21 cellular contexts compared by ENCODE assay signal in genomic region chr17:59633658-59634359, GRCh38. TPM values are rescaled to one million over a fixed set of nuclear protein-coding genes. Genes with fewer than 3 reads are reported as not detected.
DNase-seq lines count a peak whose midpoint lies in the region; ATAC-seq, FAIRE-seq and TF ChIP-seq lines count a peak whose summit lies in the region.
"Had no signal": no experiment of that assay in that cellular context is flagged by ENCODE, and none has a peak within 500 bp of the region (broad histone marks: within the 10 kb centered on the region; RNA-seq: fewer than 3 reads in every experiment).

No MANE protein-coding gene starts in this region.

- TF ChIP-seq EP300 in A549 (IDR thresholded peaks at IDR 0.05), result no peak

- H3K9me3 ChIP-seq in A549, result no peaks in the 10 kb centered on the region
- H3K9me3 ChIP-seq in BLaER1 treated with 17β-estradiol and CSF1 and Interleukin-3, amounts not matched to agents 10 nM and 100 nM (replicated peaks in 1 of 11), result peaks cover 0 to 23% (median 13%) of the 10 kb centered on the region in 11 experiments; a peak in 15 of 22 replicates
- no peaks in the 10 kb centered on the region for H3K9me3 ChIP-seq in PC-3 (ENCODE audit: low read length)
- no peaks in the 10 kb centered on the region for H3K9me3 ChIP-seq in mesenchymal stem cell (ENCODE audit: control insufficient read depth, low read length)
- H3K9me3 ChIP-seq in CD8-positive, alpha-beta T cell (ENCODE audit: low read length), result no peaks in the 10 kb centered on the region
- H3K9me3 ChIP-seq: sigmoid colon had no signal

- H3F3A ChIP-seq in PC-3 (ENCODE audit: low read length, unreplicated experiment), result no peaks in the 10 kb centered on the region

- H3K4me3 ChIP-seq in A549, result no peak overlapping the region
- peak overlapping the region in 3 of 10 experiments; percentile 24 to 45 (median 43); a peak in 6 of 20 replicates for H3K4me3 ChIP-seq in BLaER1 treated with 17β-estradiol and CSF1 and Interleukin-3, amounts not matched to agents 10 nM and 100 nM
- no peak overlapping the region for H3K4me3 ChIP-seq in PC-3 (ENCODE audit: low read length)
- no peak overlapping the region for H3K4me3 ChIP-seq in mesenchymal stem cell (ENCODE audit: insufficient read depth in 1 of 2, low read depth in 1 of 2, low read length in 2 of 2)
- no peak overlapping the region for H3K4me3 ChIP-seq in CD8-positive, alpha-beta T cell (ENCODE audit: low read depth, low read length)
- H3K4me3 ChIP-seq: sigmoid colon had no signal

- no peak overlapping the region for H3K4ac ChIP-seq in mesenchymal stem cell (ENCODE audit: low read depth in 1 of 2, low read length in 2 of 2)

- no peaks in the 10 kb centered on the region for H3K9me3 Mint-ChIP-seq in CD8-positive, alpha-beta T cell
- peaks cover 3% of the 10 kb centered on the region for H3K9me3 Mint-ChIP-seq in T-helper 2 cell treated with Interferon-gamma antibody and Interleukin-4, amounts not matched to agents 5 μg/mL and 100 μg/mL, for 36 hours

- H2BK15ac ChIP-seq in mesenchymal stem cell (ENCODE audit: low read depth, poor library complexity, severe bottlenecking), result no peak overlapping the region

- peaks cover 25 to 50% (median 40%) of the 10 kb centered on the region in 11 experiments for H3K36me3 ChIP-seq in BLaER1 treated with 17β-estradiol and CSF1 and Interleukin-3, amounts not matched to agents 10 nM and 100 nM
- H3K36me3 ChIP-seq in PC-3 (ENCODE audit: low read depth, low read length) (peaks cover 24% of the 10 kb centered on the region), mesenchymal stem cell (ENCODE audit: control insufficient read depth in 1 of 2, insufficient read depth in 2 of 2, low read depth in 1 of 2, low read length in 2 of 2) (peaks cover 10 to 36% of the 10 kb centered on the region in 2 experiments)
- H3K36me3 ChIP-seq in CD8-positive, alpha-beta T cell (ENCODE audit: insufficient read depth, low read length), result no peaks in the 10 kb centered on the region
- H3K36me3 ChIP-seq: sigmoid colon had no signal

- no peak for FAIRE-seq in A549 (lab: Jason Lieb, UNC)
- FAIRE-seq: endometrium, GM12892, kidney had no signal

- H3K27me3 ChIP-seq in BLaER1 treated with 17β-estradiol and CSF1 and Interleukin-3, amounts not matched to agents 10 nM and 100 nM, result no peaks in the 10 kb centered on the region
- H3K27me3 ChIP-seq in PC-3 (ENCODE audit: low read length) (no peaks in the 10 kb centered on the region), mesenchymal stem cell (ENCODE audit: control insufficient read depth in 1 of 2, insufficient read depth in 1 of 2, low read length in 2 of 2) (no peaks in the 10 kb centered on the region)
- no peaks in the 10 kb centered on the region for H3K27me3 ChIP-seq in CD8-positive, alpha-beta T cell (ENCODE audit: insufficient read depth, low read length)
- H3K27me3 ChIP-seq: sigmoid colon had no signal

- no peak overlapping the region for H3K4me3 Mint-ChIP-seq in CD8-positive, alpha-beta T cell
- no peak overlapping the region for H3K4me3 Mint-ChIP-seq in T-helper 2 cell treated with Interferon-gamma antibody and Interleukin-4, amounts not matched to agents 5 μg/mL and 100 μg/mL, for 36 hours
- H3K4me3 Mint-ChIP-seq: activated CD8-positive, alpha-beta T cell treated with anti-CD3 and anti-CD28 coated beads, Interleukin-2, amount 10 ng/mL, durations not matched to agents 7 days and 5 days had no signal

- ATAC-seq in A549 (no peak), PC-3 (no peak), HG03196 (IDR thresholded peaks at IDR 0.05; ENCODE audit: unreplicated experiment) (no peak)
- no peak for ATAC-seq in CD8-positive, alpha-beta T cell
- ATAC-seq: activated CD8-positive, alpha-beta T cell treated with anti-CD3 and anti-CD28 coated beads, Interleukin-2, amount 10 ng/mL, durations not matched to agents 7 days and 5 days had no signal

- H3K4me2 ChIP-seq in A549, result no peak overlapping the region
- H3K4me2 ChIP-seq in BLaER1 treated with 17β-estradiol and CSF1 and Interleukin-3, amounts not matched to agents 10 nM and 100 nM, result peak overlapping the region; percentile 42 to 100 (median 65)
- H3K4me2 ChIP-seq in PC-3 (ENCODE audit: low read length), result peak overlapping the region; percentile 15; the same call in 1 of the 2 replicates
- peak overlapping the region; percentile 39 for H3K4me2 ChIP-seq in mesenchymal stem cell (ENCODE audit: low read length, poor library complexity, severe bottlenecking)

- POLR2A ChIA-PET in A549 (lab: Yijun Ruan, JAX) (interaction anchor here (1.9 kb wide), 1 partner anchor 14 kb away, joined by 11 read pairs; the partner anchor contains the start of gene CLTC), PC-3 (lab: Charles Lee; ENCODE audit: unreplicated experiment) (interaction anchor here (1.4 kb wide), 1 partner anchor 15 kb away, joined by 5 read pairs; the partner anchor contains the start of gene CLTC)
- POLR2A ChIA-PET in CD8-positive, alpha-beta T cell (lab: Charles Lee), result interaction anchor here (0.6 kb wide), 1 partner anchor 37 kb away, joined by 3 read pairs; no protein-coding TSS in a partner anchor

- H4K20me1 ChIP-seq in BLaER1 treated with 17β-estradiol and CSF1 and Interleukin-3, amounts not matched to agents 10 nM and 100 nM, result peaks cover 61 to 99% (median 90%) of the 10 kb centered on the region in 11 experiments
- H4K20me1 ChIP-seq in PC-3 (ENCODE audit: low read length), result peaks cover 78% of the 10 kb centered on the region

- H3K79me2 ChIP-seq in PC-3 (ENCODE audit: low read length), result peaks cover 99% of the 10 kb centered on the region

- no peak overlapping the region for H3K18ac ChIP-seq in mesenchymal stem cell (ENCODE audit: low read depth in 1 of 2, low read length in 2 of 2)

- H3K79me1 ChIP-seq in mesenchymal stem cell (replicated peaks; ENCODE audit: low read length, poor library complexity, severe bottlenecking), result no peaks in the 10 kb centered on the region

- H3K9me2 ChIP-seq in PC-3 (replicated peaks; ENCODE audit: low read length), result no peaks in the 10 kb centered on the region

- H3K36me3 Mint-ChIP-seq in CD8-positive, alpha-beta T cell, result peaks cover 30% of the 10 kb centered on the region
- H3K36me3 Mint-ChIP-seq in T-helper 2 cell treated with Interferon-gamma antibody and Interleukin-4, amounts not matched to agents 5 μg/mL and 100 μg/mL, for 36 hours (ENCODE audit: low read depth), result peaks cover 24% of the 10 kb centered on the region

- CTCF ChIA-PET in A549 (lab: Yijun Ruan, JAX) (interaction anchor here (0.9 to 1.5 kb wide), 2 partner anchors 19 to 86 kb away, joined by 3 read pairs; no protein-coding TSS in a partner anchor), PC-3 (lab: Charles Lee) (no interaction called here)
- CTCF ChIA-PET in CD8-positive, alpha-beta T cell (lab: Charles Lee), result no interaction called here

- H4K8ac ChIP-seq in mesenchymal stem cell (ENCODE audit: low read length), result no peak overlapping the region

- no peak overlapping the region for H3K27ac Mint-ChIP-seq in CD8-positive, alpha-beta T cell
- H3K27ac Mint-ChIP-seq in T-helper 2 cell treated with Interferon-gamma antibody and Interleukin-4, amounts not matched to agents 5 μg/mL and 100 μg/mL, for 36 hours, result no peak overlapping the region

- peak overlapping the region in 4 of 11 experiments; percentile 53 to 83 (median 69); a peak in 8 of 22 replicates for H3K9ac ChIP-seq in BLaER1 treated with 17β-estradiol and CSF1 and Interleukin-3, amounts not matched to agents 10 nM and 100 nM
- no peak overlapping the region for H3K9ac ChIP-seq in PC-3 (ENCODE audit: low read length)
- no peak overlapping the region for H3K9ac ChIP-seq in mesenchymal stem cell (ENCODE audit: low read length)

- H2BK120ac ChIP-seq in mesenchymal stem cell (ENCODE audit: low read depth, low read length), result no peak overlapping the region

- no TSS peak for BruUV-seq in PC-3 (replicated peaks; lab: Mats Ljungman, UMichigan)

- TF ChIP-seq CTCF in A549 (IDR thresholded peaks at IDR 0.05) (no peak), PC-3 (conservative IDR thresholded peaks at IDR 0.05; ENCODE audit: low read depth, low read length) (no peak)
- TF ChIP-seq CTCF in CD8-positive, alpha-beta T cell (IDR thresholded peaks at IDR 0.05), result no peak

- peaks cover 38% of the 10 kb centered on the region; the same call in 2 of the 3 replicates for H3K4me1 ChIP-seq in A549
- H3K4me1 ChIP-seq in BLaER1 treated with 17β-estradiol and CSF1 and Interleukin-3, amounts not matched to agents 10 nM and 100 nM, result peaks cover 50 to 99% (median 57%) of the 10 kb centered on the region in 10 experiments
- peaks cover 23% of the 10 kb centered on the region for H3K4me1 ChIP-seq in PC-3 (ENCODE audit: insufficient read depth, low read length)
- H3K4me1 ChIP-seq in mesenchymal stem cell (ENCODE audit: control insufficient read depth, insufficient read depth, low read depth, low read length), result peaks cover 10% of the 10 kb centered on the region
- peaks cover 30% of the 10 kb centered on the region for H3K4me1 ChIP-seq in CD8-positive, alpha-beta T cell (ENCODE audit: insufficient read depth, low read length)

- H3K23ac ChIP-seq in mesenchymal stem cell (ENCODE audit: low read length in 2 of 2), result no peak overlapping the region

- no peak overlapping the region for H3K27ac ChIP-seq in A549
- peak overlapping the region in 4 of 11 experiments; percentile 72 to 86 (median 80); a peak in 8 of 22 replicates for H3K27ac ChIP-seq in BLaER1 treated with 17β-estradiol and CSF1 and Interleukin-3, amounts not matched to agents 10 nM and 100 nM
- H3K27ac ChIP-seq in PC-3 (ENCODE audit: low read length), result no peak overlapping the region
- peak overlapping the region; percentile 72 for H3K27ac ChIP-seq in mesenchymal stem cell (ENCODE audit: low read length, poor library complexity, severe bottlenecking)
- no peak overlapping the region for H3K27ac ChIP-seq in CD8-positive, alpha-beta T cell (ENCODE audit: low read depth, low read length)
- H3K27ac ChIP-seq: sigmoid colon had no signal

- WGBS in A549 (ENCODE audit: missing lambda C conversion rate), result 93% methylated on average over 5 of the region's 5 CpGs
- 98% methylated on average over 3 of the region's 5 CpGs for WGBS in mesenchymal stem cell

- peak overlapping the region in 1 of 2 experiments; percentile 28 for H3K14ac ChIP-seq in mesenchymal stem cell (ENCODE audit: low read length in 2 of 2)

- H2AFZ ChIP-seq in PC-3 (ENCODE audit: low read length) (no peak overlapping the region), mesenchymal stem cell (ENCODE audit: low read depth, low read length) (no peak overlapping the region)

- no peak for TF ChIP-seq POLR2A in A549 (IDR thresholded peaks at IDR 0.05; ENCODE audit: low read length)

- H4K91ac ChIP-seq in mesenchymal stem cell (ENCODE audit: low read length), result no peak overlapping the region

- TF ChIP-seq RAD21 in A549 (conservative IDR thresholded peaks at IDR 0.05 in 1 of 2, IDR thresholded peaks at IDR 0.05 in 1 of 2), result no peak

- H3K27me3 Mint-ChIP-seq in CD8-positive, alpha-beta T cell (ENCODE audit: low read depth), result no peaks in the 10 kb centered on the region
- H3K27me3 Mint-ChIP-seq in T-helper 2 cell treated with Interferon-gamma antibody and Interleukin-4, amounts not matched to agents 5 μg/mL and 100 μg/mL, for 36 hours (ENCODE audit: low read depth), result no peaks in the 10 kb centered on the region

- H2BK12ac ChIP-seq in mesenchymal stem cell (ENCODE audit: low read length in 2 of 2), result no peak overlapping the region

- no peak overlapping the region for H2BK5ac ChIP-seq in mesenchymal stem cell (ENCODE audit: low read depth, low read length, poor library complexity, severe bottlenecking)

- H2AK5ac ChIP-seq in mesenchymal stem cell (ENCODE audit: low read length, severe bottlenecking), result peak overlapping the region; percentile 63

- H3K4me1 Mint-ChIP-seq in CD8-positive, alpha-beta T cell (ENCODE audit: low read depth), result peaks cover 69% of the 10 kb centered on the region
- peaks cover 29% of the 10 kb centered on the region for H3K4me1 Mint-ChIP-seq in T-helper 2 cell treated with Interferon-gamma antibody and Interleukin-4, amounts not matched to agents 5 μg/mL and 100 μg/mL, for 36 hours (ENCODE audit: low read depth)

- intact Hi-C loops in PC-3 (cut with micrococcal nuclease), result no loop called here
- intact Hi-C loops in CD8-positive, alpha-beta T cell (cut with DNase I, micrococcal nuclease), result no loop called here

- no peak for DNase-seq in A549 (ENCODE audit: low read depth in 1 of 2, low spot score in 1 of 2)
- DNase-seq in PC-3, result no peak
- no peak for DNase-seq in mesenchymal stem cell
- DNase-seq in CD8-positive, alpha-beta T cell, result no peak
- no peak for DNase-seq in T-helper 2 cell treated with Interferon-gamma antibody and Interleukin-4, amounts not matched to agents 5 μg/mL and 100 μg/mL, for 36 hours (ENCODE audit: low spot score)
- DNase-seq: activated CD8-positive, alpha-beta T cell treated with anti-CD3 and anti-CD28 coated beads, Interleukin-2, amount 10 ng/mL, durations not matched to agents 7 days and 5 days; aorta; DMS 273 treated with DMSO at 0.1 percent for 48 hours; GF-D8; hippocampal formation; kidney; midbrain; NCI-H1105; NCI-H82; nucleus accumbens; sigmoid colon; stimulated activated CD4-positive, alpha-beta T cell treated with anti-CD3 and anti-CD28 coated beads, Interleukin-4, amount 100 ng/mL, for 1 hour had no signal

RNA-seq across cellular contexts. Expression of gene CLTC, which starts 14.1 kb away (rescaled TPM):
- polyA plus RNA-seq in A549 (2011; rRNA removed) (360 and 376 TPM in 2 replicates), A549 (2017; fragmentation: RNase III; extraction: RNeasy Plus Mini Kit Qiagen cat#74134 plus additional on column Dnase treatment) (182 to 185 TPM (median 183 TPM) in 3 replicates)
- 93.7 and 99.5 TPM in 2 replicates for polyA plus RNA-seq in A549 (2012; cell fraction: cytosol; rRNA removed)
- polyA plus RNA-seq in A549 (2012; cell fraction: nucleus; rRNA removed), result 191 and 272 TPM in 2 replicates
- 712 and 826 TPM in 2 replicates for polyA minus RNA-seq in A549 (2011; rRNA and poly(A)+ RNA removed)
- total RNA-seq in PC-3 (2014; rRNA removed), result 241 and 269 TPM in 2 replicates
- 198 TPM for polyA plus RNA-seq in mesenchymal stem cell (2013, experiment 1 of 2)
- 188 TPM for polyA plus RNA-seq in mesenchymal stem cell (2013, experiment 2 of 2)
- total RNA-seq in CD8-positive, alpha-beta T cell, result 10 to 100 TPM; 73.4 to 86.0 TPM
